Comparison of ENCODE assay signal across 1 cellular context in the genomic region with DNA sequence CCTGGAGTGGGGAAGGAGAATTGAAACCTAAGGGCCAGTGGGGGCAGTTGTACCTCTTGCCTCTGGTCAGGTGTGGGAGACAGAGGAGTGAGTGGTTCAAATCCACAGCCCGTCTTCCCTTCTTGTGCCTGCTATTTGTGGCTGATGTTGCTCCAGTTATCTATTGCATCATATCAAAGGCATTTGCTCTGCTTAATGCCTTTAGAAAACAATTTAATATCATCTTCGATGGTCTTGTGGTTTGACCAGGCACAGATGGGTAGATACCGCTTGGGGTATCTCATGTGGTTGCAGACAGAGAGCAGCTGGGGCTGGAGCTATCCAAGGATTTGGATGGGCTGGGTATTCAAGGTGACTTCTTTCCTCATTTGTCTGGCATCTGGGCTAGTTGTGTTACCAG.
TF ChIP-seq lines count a peak whose summit lies in the region.

No MANE protein-coding gene starts in this region.

TF ChIP-seq in HepG2, 621 proteins besides CTCF, POLR2A, EP300 and RAD21:
- TF ChIP-seq ATF7 (IDR thresholded peaks at IDR 0.05) (peak; percentile 54; the same call in 1 of the 2 replicates), ATF7 (CRISPR knock-in tag; IDR thresholded peaks at IDR 0.05) (no peak), ZC3H4 (CRISPR knock-in tag; IDR thresholded peaks at IDR 0.05; ENCODE audit: borderline replicate concordance) (no peak), ZBTB20 (CRISPR knock-in tag; IDR thresholded peaks at IDR 0.05; ENCODE audit: borderline replicate concordance, low read depth) (no peak), PLRG1 (conservative IDR thresholded peaks at IDR 0.05) (no peak), CEBPB (IDR thresholded peaks at IDR 0.05; ENCODE audit: borderline replicate concordance, low read depth, low read length) (peak; percentile 78; the same call in 1 of the 2 replicates)
- TF ChIP-seq, protein P1, sequence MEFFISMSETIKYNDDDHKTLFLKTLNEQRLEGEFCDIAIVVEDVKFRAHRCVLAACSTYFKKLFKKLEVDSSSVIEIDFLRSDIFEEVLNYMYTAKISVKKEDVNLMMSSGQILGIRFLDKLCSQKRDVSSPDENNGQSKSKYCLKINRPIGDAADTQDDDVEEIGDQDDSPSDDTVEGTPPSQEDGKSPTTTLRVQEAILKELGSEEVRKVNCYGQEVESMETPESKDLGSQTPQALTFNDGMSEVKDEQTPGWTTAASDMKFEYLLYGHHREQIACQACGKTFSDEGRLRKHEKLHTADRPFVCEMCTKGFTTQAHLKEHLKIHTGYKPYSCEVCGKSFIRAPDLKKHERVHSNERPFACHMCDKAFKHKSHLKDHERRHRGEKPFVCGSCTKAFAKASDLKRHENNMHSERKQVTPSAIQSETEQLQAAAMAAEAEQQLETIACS (CRISPR knock-in tag; IDR thresholded peaks at IDR 0.05) = no peak
TF ChIP-seq in HepG2: peak in this region for 2.
